Comparison of ENCODE assay signal across 7 cellular contexts in the genomic region with DNA sequence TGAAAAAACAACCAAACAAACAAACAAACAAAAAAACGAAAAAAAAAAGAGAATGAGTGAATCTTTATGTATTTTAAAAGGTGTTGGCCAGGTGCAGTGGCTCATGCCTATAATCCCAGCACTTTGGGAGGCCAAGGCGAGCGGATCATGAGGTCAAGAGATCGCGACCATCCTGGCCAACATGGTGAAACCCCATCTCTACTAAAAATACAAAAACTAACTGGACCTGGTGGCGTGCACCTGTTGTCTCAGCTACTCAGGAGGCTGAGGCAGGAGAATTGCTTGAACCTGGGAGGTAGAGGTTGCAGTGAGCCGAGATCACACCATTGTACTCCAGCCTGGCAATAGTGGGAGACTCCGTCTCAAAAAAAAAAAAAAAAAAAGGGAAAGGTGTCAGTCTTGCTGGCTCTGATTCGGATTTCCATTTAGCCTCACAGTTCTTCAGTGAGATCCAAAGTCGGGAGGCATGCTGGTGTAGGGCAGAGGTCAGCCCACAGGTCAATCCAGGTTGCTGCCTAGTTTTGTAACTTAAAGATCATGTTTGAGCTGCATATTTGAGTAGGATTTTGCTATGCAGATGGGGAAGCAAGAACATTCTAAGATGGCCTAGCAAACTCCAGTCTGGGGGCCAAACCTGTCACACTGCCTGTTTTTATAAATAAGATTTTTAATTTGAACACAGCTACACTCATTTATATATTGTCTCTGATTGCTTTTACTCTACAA.
A peak's percentile ranks its signal among the peaks of the same experiment; 100 is the strongest.
DNase-seq lines count a peak whose midpoint lies in the region; ATAC-seq, FAIRE-seq and TF ChIP-seq lines count a peak whose summit lies in the region.
"Not testable (repeated sequence)": the region's sequence is repeated elsewhere in the genome, so short reads cannot be mapped to it uniquely, and the experiment has no call there.

No MANE protein-coding gene starts in this region.

- H3K36me3 Mint-ChIP-seq in neural progenitor cell, result not testable (repeated sequence)

- H3K36me3 ChIP-seq in GM23248 (ENCODE audit: low read depth); RWPE2 (ENCODE audit: low read depth); adipocyte (ENCODE audit: control insufficient read depth, insufficient read depth, low read length, severe bottlenecking); keratinocyte (ENCODE audit: control insufficient read depth in 2 of 2, extremely low read depth in 1 of 2, insufficient read depth in 2 of 2, low read length in 2 of 2); neural progenitor cell; smooth muscle cell (ENCODE audit: low read depth): not testable (repeated sequence)

- H3K79me2 ChIP-seq in GM23248 (ENCODE audit: insufficient read depth); keratinocyte (ENCODE audit: control insufficient read depth, insufficient read depth, low read length); neural progenitor cell (ENCODE audit: low read depth); smooth muscle cell (ENCODE audit: low read depth): not testable (repeated sequence)

- not testable (repeated sequence) for H3K4me3 Mint-ChIP-seq in neural progenitor cell

- not testable (repeated sequence) for FAIRE-seq in keratinocyte (lab: Jason Lieb, UNC)

- not testable (repeated sequence) for H3K9me1 ChIP-seq in keratinocyte (ENCODE audit: control insufficient read depth, extremely low read depth, insufficient read depth, low read length)

- dilution Hi-C loops in keratinocyte (cut with MboI; ENCODE audit: extremely low pct_ligation_motif_present, low sequenced_read_pairs), result not testable (repeated sequence)

- not testable (repeated sequence) for H3K27me3 ChIP-seq in GM23248 (replicated peaks; ENCODE audit: insufficient read depth); RWPE2 (ENCODE audit: insufficient read depth, poor library complexity, severe bottlenecking); adipocyte (replicated peaks; ENCODE audit: control insufficient read depth, insufficient read depth, low read length); keratinocyte (ENCODE audit: control insufficient read depth, extremely low read depth, insufficient read depth, low read length); neural progenitor cell; smooth muscle cell (ENCODE audit: low read depth)

- not testable (repeated sequence) for TF ChIP-seq CTCF in RWPE2 (IDR thresholded peaks at IDR 0.05; ENCODE audit: poor library complexity, severe bottlenecking); coronary artery (IDR thresholded peaks at IDR 0.05); keratinocyte (optimal IDR thresholded peaks at IDR 0.05 in 1 of 3, IDR thresholded peaks at IDR 0.05 in 1 of 3, conservative IDR thresholded peaks at IDR 0.05 in 1 of 3; ENCODE audit: extremely low read depth in 1 of 3, insufficient read depth in 2 of 3, low read length in 3 of 3); neural progenitor cell (IDR thresholded peaks at IDR 0.05); smooth muscle cell (IDR thresholded peaks at IDR 0.05; ENCODE audit: borderline replicate concordance, insufficient read depth, poor library complexity, severe bottlenecking)

- H3K9me3 Mint-ChIP-seq in neural progenitor cell, result not testable (repeated sequence)

- peak overlapping the region; percentile 99 for H3K27ac ChIP-seq in GM23248
- H3K27ac ChIP-seq in RWPE2 (ENCODE audit: poor library complexity, severe bottlenecking), result peak overlapping the region; percentile 99
- H3K27ac ChIP-seq in coronary artery, result peak overlapping the region; percentile 6 to 64
- peak overlapping the region; percentile 100 for H3K27ac ChIP-seq in keratinocyte (ENCODE audit: control insufficient read depth, insufficient read depth, low read length)
- H3K27ac ChIP-seq in neural progenitor cell, result not testable (repeated sequence)
- H3K27ac ChIP-seq in smooth muscle cell (ENCODE audit: low read depth), result peak overlapping the region; percentile 99

- H3K4me2 ChIP-seq in GM23248 (ENCODE audit: unreplicated experiment), result peak overlapping the region; percentile 65
- peak overlapping the region; percentile 75 for H3K4me2 ChIP-seq in keratinocyte (ENCODE audit: control insufficient read depth, extremely low read depth, insufficient read depth, low read depth, low read length)
- H3K4me2 ChIP-seq in neural progenitor cell, result not testable (repeated sequence)
- H3K4me2 ChIP-seq in smooth muscle cell, result peak overlapping the region; percentile 66

- peak overlapping the region; percentile 24; the same call in 1 of the 2 replicates for H3K4me3 ChIP-seq in GM23248
- not testable (repeated sequence) for H3K4me3 ChIP-seq in RWPE2 (ENCODE audit: severe bottlenecking); adipocyte (ENCODE audit: low read length); coronary artery; keratinocyte (ENCODE audit: control insufficient read depth in 2 of 3, extremely low read depth in 1 of 3, insufficient read depth in 2 of 3, low read depth in 1 of 3, low read length in 3 of 3); neural progenitor cell; smooth muscle cell

- H3K9me2 ChIP-seq in GM23248 (ENCODE audit: insufficient read depth), result not testable (repeated sequence)

- peaks cover 26% of the 10 kb centered on the region for H3K4me1 ChIP-seq in GM23248 (ENCODE audit: insufficient read depth)
- peaks cover 25% of the 10 kb centered on the region for H3K4me1 ChIP-seq in RWPE2 (ENCODE audit: insufficient read depth, poor library complexity, severe bottlenecking)
- peaks cover 19% of the 10 kb centered on the region for H3K4me1 ChIP-seq in adipocyte (ENCODE audit: control insufficient read depth, insufficient read depth, low read length)
- H3K4me1 ChIP-seq in keratinocyte (ENCODE audit: control insufficient read depth, extremely low read depth, insufficient read depth, low read length), result peaks cover 28% of the 10 kb centered on the region
- peaks cover 11% of the 10 kb centered on the region for H3K4me1 ChIP-seq in neural progenitor cell
- peaks cover 16% of the 10 kb centered on the region for H3K4me1 ChIP-seq in smooth muscle cell (ENCODE audit: low read depth)

- WGBS in GM23248 (ENCODE audit: low coverage in 1 of 2, low lambda C conversion rate in 2 of 2, missing lambda C conversion rate in 2 of 2), 2 experiments, result 76% methylated on average over 10 of the region's 10 CpGs
- WGBS in smooth muscle cell (ENCODE audit: low lambda C conversion rate), result 91% methylated on average over 10 of the region's 10 CpGs

- DNase-seq in GM23248; adipocyte (ENCODE audit: low read depth); coronary artery (ENCODE audit: low spot score); keratinocyte (ENCODE audit: low read depth, low spot score); neural progenitor cell (ENCODE audit: low spot score); smooth muscle cell (lab: John Stamatoyannopoulos, UW; ENCODE audit: unreplicated experiment): not testable (repeated sequence)
- peak; percentile 26 for DNase-seq in RWPE2 (ENCODE audit: low spot score)

- peaks cover 33% of the 10 kb centered on the region for H3K4me1 Mint-ChIP-seq in neural progenitor cell

- ATAC-seq in RWPE2 (ENCODE audit: low read depth), result not testable (repeated sequence)

- not testable (repeated sequence) for H3K9me3 ChIP-seq in GM23248 (ENCODE audit: low read depth); RWPE2 (ENCODE audit: severe bottlenecking); adipocyte (ENCODE audit: control insufficient read depth, low read length); keratinocyte (ENCODE audit: control insufficient read depth, low read depth, low read length); neural progenitor cell (ENCODE audit: low read depth); smooth muscle cell (replicated peaks; ENCODE audit: low read depth)

- H3K9ac ChIP-seq in GM23248 (peak overlapping the region; percentile 88), adipocyte (ENCODE audit: low read length) (peak overlapping the region; percentile 75), keratinocyte (ENCODE audit: control insufficient read depth, extremely low read depth, insufficient read depth, low read length) (peak overlapping the region; percentile 65), smooth muscle cell (ENCODE audit: low read depth) (peak overlapping the region; percentile 70)
- H3K9ac ChIP-seq in neural progenitor cell, result not testable (repeated sequence)

- H2AFZ ChIP-seq in GM23248; neural progenitor cell (replicated peaks); smooth muscle cell (ENCODE audit: low read depth): not testable (repeated sequence)
- H2AFZ ChIP-seq in keratinocyte (ENCODE audit: control insufficient read depth, low read length), result peak overlapping the region; percentile 1

- in situ Hi-C loops in GM23248 (cut with MboI), result loop anchor here (10.0 to 25.0 kb wide), 2 partner anchors 52 to 139 kb away; no protein-coding TSS in a partner anchor

- not testable (repeated sequence) for H3K27me3 Mint-ChIP-seq in neural progenitor cell (ENCODE audit: insufficient read depth, low read depth)

- H3K27ac Mint-ChIP-seq in neural progenitor cell, result peak overlapping the region; percentile 76

- H3F3A ChIP-seq in GM23248 (ENCODE audit: insufficient read depth), result peaks cover 26% of the 10 kb centered on the region
- not testable (repeated sequence) for H3F3A ChIP-seq in neural progenitor cell (ENCODE audit: low read depth); smooth muscle cell (ENCODE audit: low read depth)

- not testable (repeated sequence) for H4K20me1 ChIP-seq in GM23248 (ENCODE audit: insufficient read depth); keratinocyte (ENCODE audit: control insufficient read depth, extremely low read depth, insufficient read depth, low read length); neural progenitor cell (ENCODE audit: low read depth); smooth muscle cell (ENCODE audit: low read depth)
